In genomic region chr1:84847253-84848247, GRCh38 we compare ENCODE assay signal across 8 cellular contexts. TPM values are rescaled to one million over a fixed set of nuclear protein-coding genes. Genes with fewer than 3 reads are reported as not detected.
DNase-seq lines count a peak whose midpoint lies in the region; ATAC-seq and TF ChIP-seq lines count a peak whose summit lies in the region.

No MANE protein-coding gene starts in this region.

- no peak for TF ChIP-seq CTCF in AG10803 (conservative IDR thresholded peaks at IDR 0.05; ENCODE audit: low read length)
- no peak for TF ChIP-seq CTCF in cardiac muscle cell (IDR thresholded peaks at IDR 0.05; ENCODE audit: low read depth, low read length)

- ATAC-seq in GM21717 (IDR thresholded peaks at IDR 0.05; ENCODE audit: unreplicated experiment) = peak; percentile 56
- no peak for ATAC-seq in HG03045 (IDR thresholded peaks at IDR 0.05; ENCODE audit: unreplicated experiment)
- no peak for ATAC-seq in HG03565 (IDR thresholded peaks at IDR 0.05; ENCODE audit: unreplicated experiment)

- H3K9me3 ChIP-seq in cardiac muscle cell (ENCODE audit: low read depth) = no peaks in the 10 kb centered on the region

- H3K27ac ChIP-seq in cardiac muscle cell = peak overlapping the region; percentile 11

- no peaks in the 10 kb centered on the region for H3K27me3 ChIP-seq in cardiac muscle cell

- DNase-seq in AG10803 (ENCODE audit: low read depth) (peak; percentile 98), NCI-H187 treated with DMSO at 0.1 percent for 48 hours (lab: John Stamatoyannopoulos, UW) (peak; percentile 44), cardiac muscle cell (ENCODE audit: low read depth in 1 of 2, low spot score in 1 of 2) (peak; percentile 78 to 99), skeletal muscle cell (ENCODE audit: low read depth) (peak; percentile 96)
- DNase-seq in activated CD4-positive, alpha-beta T cell treated with anti-CD3 and anti-CD28 coated beads, Interleukin-2, amount 50 U/mL, for 48 hours = peak; percentile 9 to 26

- H3K4me3 ChIP-seq in AG10803 (ENCODE audit: low read length) (no peak overlapping the region), cardiac muscle cell (no peak overlapping the region), skeletal muscle cell (ENCODE audit: low read depth, low read length) (no peak overlapping the region)

- peaks cover 46% of the 10 kb centered on the region for H3K4me1 ChIP-seq in cardiac muscle cell (ENCODE audit: low read depth)

- H3K36me3 ChIP-seq in cardiac muscle cell = no peaks in the 10 kb centered on the region

RNA-seq across cellular contexts. Expression of gene LPAR3, which starts 45.5 kb away (rescaled TPM):
- 8.9 and 11.1 TPM in 2 replicates for total RNA-seq in cardiac muscle cell
- 5.1 and 6.1 TPM in 2 replicates for polyA plus RNA-seq in cardiac muscle cell

Comparison
In these comparisons a context has a peak if more than half of its experiments do, and no peak if none do; other contexts are left out.
1. DNase-seq: peak in every context shown above with its lines; median percentile 98 in AG10803; 96 in skeletal muscle cell; 88 in cardiac muscle cell; 44 in NCI-H187 treated with DMSO at 0.1 percent for 48 hours; 18 in activated CD4-positive, alpha-beta T cell treated with anti-CD3 and anti-CD28 coated beads, Interleukin-2, amount 50 U/mL, for 48 hours.